19 cellular contexts compared by ENCODE assay signal in genomic region chr20:61346996-61347906, GRCh38.
"Had no signal": no experiment of that assay in that cellular context is flagged by ENCODE, and none has a peak within 500 bp of the region (broad histone marks: within the 10 kb centered on the region; RNA-seq: fewer than 3 reads in every experiment).

No MANE protein-coding gene starts in this region.

- H3K27ac Mint-ChIP-seq: activated naive CD8-positive, alpha-beta T cell; stimulated activated naive B cell treated with anti-CD40 and anti-IgM and Interleukin-4, amounts not matched to agents 10 μg/mL and 1 μg/mL and 100 μg/mL, for 72 hours had no signal

- ATAC-seq: gastrocnemius medialis; sciatic nerve; stimulated activated naive B cell treated with anti-CD40 and anti-IgM and Interleukin-4, amounts not matched to agents 10 μg/mL and 1 μg/mL and 100 μg/mL, for 72 hours had no signal

- DNase-seq: activated CD4-positive, alpha-beta T cell treated with anti-CD3 and anti-CD28 coated beads for 1 hour; activated naive CD4-positive, alpha-beta T cell; activated T-cell treated with anti-CD3 and anti-CD28 coated beads, Interleukin-2, amount 50 U/mL, for 1 hour; colonic mucosa; gastrocnemius medialis; hippocampal formation; kidney glomerular epithelial cell; left ventricle myocardium inferior; midbrain; occipital lobe; stimulated activated CD4-positive, alpha-beta T cell treated with anti-CD3 and anti-CD28 coated beads, Interleukin-2, amount 100 ng/mL, for 48 hours; stimulated activated CD8-positive, alpha-beta memory T cell treated with anti-CD3 and anti-CD28 coated beads, Interleukin-4, amount 100 ng/mL, for 48 hours; stimulated activated naive B cell treated with anti-CD40 and anti-IgM and Interleukin-4, amounts not matched to agents 10 μg/mL and 1 μg/mL and 100 μg/mL, for 72 hours; transverse colon had no signal

- H3K9me3 ChIP-seq: breast epithelium, colonic mucosa, esophagus muscularis mucosa, gastrocnemius medialis, left ventricle myocardium inferior, transverse colon had no signal

- H3K4me1 ChIP-seq: breast epithelium, colonic mucosa, esophagus muscularis mucosa, gastrocnemius medialis, left ventricle myocardium inferior, transverse colon had no signal

- H3K36me3 Mint-ChIP-seq: activated naive CD8-positive, alpha-beta T cell; stimulated activated naive B cell treated with anti-CD40 and anti-IgM and Interleukin-4, amounts not matched to agents 10 μg/mL and 1 μg/mL and 100 μg/mL, for 72 hours had no signal

- H3K4me3 ChIP-seq: breast epithelium, colonic mucosa, esophagus muscularis mucosa, gastrocnemius medialis, left ventricle myocardium inferior, smooth muscle cell, transverse colon had no signal

- H3K4me1 Mint-ChIP-seq: stimulated activated naive B cell treated with anti-CD40 and anti-IgM and Interleukin-4, amounts not matched to agents 10 μg/mL and 1 μg/mL and 100 μg/mL, for 72 hours had no signal

- H3K4me3 Mint-ChIP-seq: activated naive CD8-positive, alpha-beta T cell; stimulated activated naive B cell treated with anti-CD40 and anti-IgM and Interleukin-4, amounts not matched to agents 10 μg/mL and 1 μg/mL and 100 μg/mL, for 72 hours had no signal

- H3K36me3 ChIP-seq: breast epithelium, colonic mucosa, esophagus muscularis mucosa, gastrocnemius medialis, left ventricle myocardium inferior, transverse colon had no signal

- H3K27me3 Mint-ChIP-seq: stimulated activated naive B cell treated with anti-CD40 and anti-IgM and Interleukin-4, amounts not matched to agents 10 μg/mL and 1 μg/mL and 100 μg/mL, for 72 hours had no signal

- H3K27me3 ChIP-seq: colonic mucosa, gastrocnemius medialis had no signal

- H3K27ac ChIP-seq: breast epithelium, colonic mucosa, esophagus muscularis mucosa, gastrocnemius medialis, left ventricle myocardium inferior, transverse colon had no signal

- H3K4me2 ChIP-seq: smooth muscle cell had no signal
